Comparison of ENCODE assay signal across 2 cellular contexts in the genomic region with DNA sequence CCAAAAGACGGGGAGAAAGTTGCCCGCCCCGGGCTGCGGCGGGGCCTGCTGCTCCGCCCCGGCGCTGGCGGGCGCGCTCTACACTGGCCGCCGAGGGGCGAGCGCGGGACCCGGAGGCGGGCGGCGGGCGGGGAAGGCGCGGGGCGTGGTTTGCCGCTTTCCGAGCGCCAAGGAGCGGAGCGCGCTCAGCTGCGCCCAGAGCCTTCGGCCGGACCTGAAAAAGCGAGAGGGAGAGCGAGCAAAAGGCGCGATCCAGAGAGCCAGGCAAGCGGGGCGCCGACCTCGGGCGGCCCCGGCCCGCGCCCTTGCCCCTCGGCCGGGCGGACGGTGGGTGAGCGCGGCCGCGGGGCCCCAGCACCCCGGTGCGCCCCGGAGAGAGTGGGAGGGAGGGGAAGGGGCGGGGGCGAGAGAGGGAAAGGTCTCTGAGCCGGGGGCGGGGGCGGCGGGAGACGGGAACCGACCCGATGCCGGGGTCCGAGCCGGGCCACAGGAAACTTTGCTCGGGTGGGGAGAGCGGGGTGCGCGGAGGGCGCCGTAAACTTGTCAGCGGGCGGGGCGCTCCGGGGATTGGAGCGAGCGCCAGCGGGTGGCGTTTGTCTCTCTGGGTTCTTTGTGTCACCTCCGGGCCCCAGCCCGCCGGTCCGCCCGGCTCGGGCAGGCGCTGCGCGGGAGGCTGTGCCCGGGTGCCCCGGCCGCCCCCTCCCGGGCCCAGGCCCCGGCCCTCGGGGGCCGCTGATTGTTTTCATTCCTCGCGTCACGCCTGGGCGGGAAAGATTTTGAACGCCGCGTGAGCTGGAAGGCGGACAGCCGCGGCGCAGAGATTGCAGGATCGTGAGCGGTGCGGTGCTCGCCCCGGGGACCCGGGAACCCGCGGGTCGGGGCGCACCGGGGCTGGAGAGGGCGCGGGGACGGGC.
TF ChIP-seq lines count a peak whose summit lies in the region.

A gene with protein sequence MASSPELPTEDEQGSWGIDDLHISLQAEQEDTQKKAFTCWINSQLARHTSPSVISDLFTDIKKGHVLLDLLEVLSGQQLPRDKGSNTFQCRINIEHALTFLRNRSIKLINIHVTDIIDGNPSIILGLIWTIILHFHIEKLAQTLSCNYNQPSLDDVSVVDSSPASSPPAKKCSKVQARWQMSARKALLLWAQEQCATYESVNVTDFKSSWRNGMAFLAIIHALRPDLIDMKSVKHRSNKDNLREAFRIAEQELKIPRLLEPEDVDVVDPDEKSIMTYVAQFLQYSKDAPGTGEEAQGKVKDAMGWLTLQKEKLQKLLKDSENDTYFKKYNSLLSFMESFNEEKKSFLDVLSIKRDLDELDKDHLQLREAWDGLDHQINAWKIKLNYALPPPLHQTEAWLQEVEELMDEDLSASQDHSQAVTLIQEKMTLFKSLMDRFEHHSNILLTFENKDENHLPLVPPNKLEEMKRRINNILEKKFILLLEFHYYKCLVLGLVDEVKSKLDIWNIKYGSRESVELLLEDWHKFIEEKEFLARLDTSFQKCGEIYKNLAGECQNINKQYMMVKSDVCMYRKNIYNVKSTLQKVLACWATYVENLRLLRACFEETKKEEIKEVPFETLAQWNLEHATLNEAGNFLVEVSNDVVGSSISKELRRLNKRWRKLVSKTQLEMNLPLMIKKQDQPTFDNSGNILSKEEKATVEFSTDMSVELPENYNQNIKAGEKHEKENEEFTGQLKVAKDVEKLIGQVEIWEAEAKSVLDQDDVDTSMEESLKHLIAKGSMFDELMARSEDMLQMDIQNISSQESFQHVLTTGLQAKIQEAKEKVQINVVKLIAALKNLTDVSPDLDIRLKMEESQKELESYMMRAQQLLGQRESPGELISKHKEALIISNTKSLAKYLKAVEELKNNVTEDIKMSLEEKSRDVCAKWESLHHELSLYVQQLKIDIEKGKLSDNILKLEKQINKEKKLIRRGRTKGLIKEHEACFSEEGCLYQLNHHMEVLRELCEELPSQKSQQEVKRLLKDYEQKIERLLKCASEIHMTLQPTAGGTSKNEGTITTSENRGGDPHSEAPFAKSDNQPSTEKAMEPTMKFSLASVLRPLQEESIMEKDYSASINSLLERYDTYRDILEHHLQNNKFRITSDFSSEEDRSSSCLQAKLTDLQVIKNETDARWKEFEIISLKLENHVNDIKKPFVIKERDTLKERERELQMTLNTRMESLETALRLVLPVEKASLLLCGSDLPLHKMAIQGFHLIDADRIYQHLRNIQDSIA (N-terminal part only) (plus strand): TSS at position 188 of the 914 bp plus-strand sequence. CDS start 56,145 bp downstream, outside the sequence.

TF ChIP-seq in A549, 52 proteins besides CTCF, POLR2A, EP300 and RAD21 (continued from another document):
- TF ChIP-seq, protein P1, sequence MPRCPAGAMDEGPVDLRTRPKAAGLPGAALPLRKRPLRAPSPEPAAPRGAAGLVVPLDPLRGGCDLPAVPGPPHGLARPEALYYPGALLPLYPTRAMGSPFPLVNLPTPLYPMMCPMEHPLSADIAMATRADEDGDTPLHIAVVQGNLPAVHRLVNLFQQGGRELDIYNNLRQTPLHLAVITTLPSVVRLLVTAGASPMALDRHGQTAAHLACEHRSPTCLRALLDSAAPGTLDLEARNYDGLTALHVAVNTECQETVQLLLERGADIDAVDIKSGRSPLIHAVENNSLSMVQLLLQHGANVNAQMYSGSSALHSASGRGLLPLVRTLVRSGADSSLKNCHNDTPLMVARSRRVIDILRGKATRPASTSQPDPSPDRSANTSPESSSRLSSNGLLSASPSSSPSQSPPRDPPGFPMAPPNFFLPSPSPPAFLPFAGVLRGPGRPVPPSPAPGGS (IDR thresholded peaks at IDR 0.05): no peak
- TF ChIP-seq KDM5A (IDR thresholded peaks at IDR 0.05) (no peak), SMC3 (IDR thresholded peaks at IDR 0.05) (peak; percentile 29; the same call in 2 of the 3 replicates), JUN (IDR thresholded peaks at IDR 0.05) (peak in 1 of 2 experiments; percentile 31; a peak in 1 of 5 replicates), RCOR1 (IDR thresholded peaks at IDR 0.05; ENCODE audit: low read depth, low read length) (no peak), ELK1 (IDR thresholded peaks at IDR 0.05; ENCODE audit: low read depth, low read length) (no peak), RARB (CRISPR knock-in tag; IDR thresholded peaks at IDR 0.05) (no peak)
TF ChIP-seq in A549: peak in this region for 3.

TF ChIP-seq in liver, 16 proteins besides CTCF, POLR2A, EP300 and RAD21 (continued from another document):
- TF ChIP-seq, protein P2, sequence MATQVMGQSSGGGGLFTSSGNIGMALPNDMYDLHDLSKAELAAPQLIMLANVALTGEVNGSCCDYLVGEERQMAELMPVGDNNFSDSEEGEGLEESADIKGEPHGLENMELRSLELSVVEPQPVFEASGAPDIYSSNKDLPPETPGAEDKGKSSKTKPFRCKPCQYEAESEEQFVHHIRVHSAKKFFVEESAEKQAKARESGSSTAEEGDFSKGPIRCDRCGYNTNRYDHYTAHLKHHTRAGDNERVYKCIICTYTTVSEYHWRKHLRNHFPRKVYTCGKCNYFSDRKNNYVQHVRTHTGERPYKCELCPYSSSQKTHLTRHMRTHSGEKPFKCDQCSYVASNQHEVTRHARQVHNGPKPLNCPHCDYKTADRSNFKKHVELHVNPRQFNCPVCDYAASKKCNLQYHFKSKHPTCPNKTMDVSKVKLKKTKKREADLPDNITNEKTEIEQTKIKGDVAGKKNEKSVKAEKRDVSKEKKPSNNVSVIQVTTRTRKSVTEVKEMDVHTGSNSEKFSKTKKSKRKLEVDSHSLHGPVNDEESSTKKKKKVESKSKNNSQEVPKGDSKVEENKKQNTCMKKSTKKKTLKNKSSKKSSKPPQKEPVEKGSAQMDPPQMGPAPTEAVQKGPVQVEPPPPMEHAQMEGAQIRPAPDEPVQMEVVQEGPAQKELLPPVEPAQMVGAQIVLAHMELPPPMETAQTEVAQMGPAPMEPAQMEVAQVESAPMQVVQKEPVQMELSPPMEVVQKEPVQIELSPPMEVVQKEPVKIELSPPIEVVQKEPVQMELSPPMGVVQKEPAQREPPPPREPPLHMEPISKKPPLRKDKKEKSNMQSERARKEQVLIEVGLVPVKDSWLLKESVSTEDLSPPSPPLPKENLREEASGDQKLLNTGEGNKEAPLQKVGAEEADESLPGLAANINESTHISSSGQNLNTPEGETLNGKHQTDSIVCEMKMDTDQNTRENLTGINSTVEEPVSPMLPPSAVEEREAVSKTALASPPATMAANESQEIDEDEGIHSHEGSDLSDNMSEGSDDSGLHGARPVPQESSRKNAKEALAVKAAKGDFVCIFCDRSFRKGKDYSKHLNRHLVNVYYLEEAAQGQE (IDR thresholded peaks at IDR 0.05): no peak
- TF ChIP-seq YY1 (IDR thresholded peaks at IDR 0.05) (no peak), FOXA1 (IDR thresholded peaks at IDR 0.05) (no peak), RXRA (IDR thresholded peaks at IDR 0.05) (no peak), HNF4G (IDR thresholded peaks at IDR 0.05) (no peak), TAF1 (conservative IDR thresholded peaks at IDR 0.05) (no peak), MAX (IDR thresholded peaks at IDR 0.05) (no peak), FOXA2 (IDR thresholded peaks at IDR 0.05) (no peak), HNF4A (conservative IDR thresholded peaks at IDR 0.05) (no peak), EGR1 (IDR thresholded peaks at IDR 0.05; ENCODE audit: low read depth in 2 of 2) (no peak), JUND (IDR thresholded peaks at IDR 0.05) (no peak), SP1 (IDR thresholded peaks at IDR 0.05) (no peak)
- TF ChIP-seq, protein P3, sequence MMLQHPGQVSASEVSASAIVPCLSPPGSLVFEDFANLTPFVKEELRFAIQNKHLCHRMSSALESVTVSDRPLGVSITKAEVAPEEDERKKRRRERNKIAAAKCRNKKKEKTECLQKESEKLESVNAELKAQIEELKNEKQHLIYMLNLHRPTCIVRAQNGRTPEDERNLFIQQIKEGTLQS (IDR thresholded peaks at IDR 0.05): no peak
